8 cellular contexts compared by ENCODE assay signal in the genomic region with DNA sequence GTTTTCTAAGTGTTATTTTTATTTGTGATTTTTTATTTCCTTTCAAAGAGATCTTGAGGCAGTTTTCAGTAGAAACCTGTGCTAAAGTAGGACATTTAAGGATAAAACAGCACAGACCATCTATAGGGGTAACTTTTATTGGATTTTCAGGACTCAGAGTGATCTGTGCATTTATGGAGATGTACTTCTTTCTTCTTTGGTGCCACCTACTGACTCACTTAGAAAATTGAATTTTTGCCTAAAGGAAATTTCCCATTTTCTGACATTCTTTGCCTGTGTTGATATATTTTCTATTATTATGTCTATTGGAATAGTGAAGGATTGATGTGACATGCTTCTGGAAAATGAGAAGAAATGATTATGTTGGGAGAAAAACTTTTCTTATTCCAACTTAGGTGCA.
DNase-seq lines count a peak whose midpoint lies in the region; ATAC-seq, FAIRE-seq and TF ChIP-seq lines count a peak whose summit lies in the region.

No MANE protein-coding gene starts in this region.

- CTCF ChIA-PET in activated naive CD4-positive, alpha-beta T cell treated with anti-CD3 and anti-CD28 coated beads, Interleukin-2, amount 10 ng/mL, durations not matched to agents 7 days and 5 days (lab: Charles Lee), result interaction anchor here (0.9 kb wide), 1 partner anchor 9 kb away, joined by 4 read pairs; no protein-coding TSS in a partner anchor

- H3K27me3 Mint-ChIP-seq in activated naive CD4-positive, alpha-beta T cell treated with anti-CD3 and anti-CD28 coated beads, Interleukin-2, amount 10 ng/mL, durations not matched to agents 7 days and 5 days, result peaks cover 20% of the 10 kb centered on the region

- DNase-seq in D721Med (ENCODE audit: insufficient read length, low spot score) (no peak), HuH-7.5 (ENCODE audit: low spot score) (peak; percentile 11), WERI-Rb-1 (no peak), kidney tubule cell (ENCODE audit: low spot score) (peak; percentile 30)
- no peak for DNase-seq in activated T-cell treated with anti-CD3 and anti-CD28 coated beads, Interleukin-2, amount 50 U/mL, for 1 hour
- no peak for DNase-seq in activated naive CD4-positive, alpha-beta T cell treated with anti-CD3 and anti-CD28 coated beads, Interleukin-2, amount 10 ng/mL, durations not matched to agents 7 days and 5 days

- no peak overlapping the region for H3K27ac Mint-ChIP-seq in activated naive CD4-positive, alpha-beta T cell treated with anti-CD3 and anti-CD28 coated beads, Interleukin-2, amount 10 ng/mL, durations not matched to agents 7 days and 5 days

- H3K27ac ChIP-seq in WERI-Rb-1, result no peak overlapping the region

- H3K27me3 ChIP-seq in WERI-Rb-1 (ENCODE audit: insufficient read depth, low read depth, severe bottlenecking), result no peaks in the 10 kb centered on the region

- no peaks in the 10 kb centered on the region for H3K9me3 Mint-ChIP-seq in activated naive CD4-positive, alpha-beta T cell treated with anti-CD3 and anti-CD28 coated beads, Interleukin-2, amount 10 ng/mL, durations not matched to agents 7 days and 5 days

- FAIRE-seq in D721Med (lab: Jason Lieb, UNC), result no peak

- no peaks in the 10 kb centered on the region for H3K36me3 Mint-ChIP-seq in activated naive CD4-positive, alpha-beta T cell treated with anti-CD3 and anti-CD28 coated beads, Interleukin-2, amount 10 ng/mL, durations not matched to agents 7 days and 5 days

- ATAC-seq in HG03442 (IDR thresholded peaks at IDR 0.05; ENCODE audit: unreplicated experiment) (no peak), GM18868 (IDR thresholded peaks at IDR 0.05; ENCODE audit: unreplicated experiment) (no peak)

- H3K36me3 ChIP-seq in WERI-Rb-1, result peaks cover 3% of the 10 kb centered on the region; the same call in 1 of the 2 replicates

- no peaks in the 10 kb centered on the region for H3K9me3 ChIP-seq in WERI-Rb-1 (ENCODE audit: severe bottlenecking)

- H3K4me3 Mint-ChIP-seq in activated naive CD4-positive, alpha-beta T cell treated with anti-CD3 and anti-CD28 coated beads, Interleukin-2, amount 10 ng/mL, durations not matched to agents 7 days and 5 days, result no peak overlapping the region

- no peak overlapping the region for H3K4me3 ChIP-seq in WERI-Rb-1 (ENCODE audit: low read depth, low read length)

- no peaks in the 10 kb centered on the region for H3K4me1 Mint-ChIP-seq in activated naive CD4-positive, alpha-beta T cell treated with anti-CD3 and anti-CD28 coated beads, Interleukin-2, amount 10 ng/mL, durations not matched to agents 7 days and 5 days

- TF ChIP-seq CTCF in D721Med (IDR thresholded peaks at IDR 0.05; ENCODE audit: insufficient read depth, missing control alignments) (peak; percentile 47), WERI-Rb-1 (IDR thresholded peaks at IDR 0.05; ENCODE audit: low read depth, low read length) (peak; percentile 7; the same call in 1 of the 2 replicates)

Comparison
In these comparisons a context has a peak if more than half of its experiments do, and no peak if none do; other contexts are left out.
1. DNase-seq: peak in HuH-7.5 (single experiment) and kidney tubule cell (single experiment); none in D721Med (single experiment), WERI-Rb-1 (single experiment), activated T-cell treated with anti-CD3 and anti-CD28 coated beads, Interleukin-2, amount 50 U/mL, for 1 hour (single experiment) and activated naive CD4-positive, alpha-beta T cell treated with anti-CD3 and anti-CD28 coated beads, Interleukin-2, amount 10 ng/mL, durations not matched to agents 7 days and 5 days (single experiment).